In genomic region chrX:134712272-134712671, GRCh38 we compare ENCODE assay signal across 16 cellular contexts. TPM values are rescaled to one million over a fixed set of nuclear protein-coding genes. Genes with fewer than 3 reads are reported as not detected.
DNase-seq lines count a peak whose midpoint lies in the region; ATAC-seq and TF ChIP-seq lines count a peak whose summit lies in the region.
"Had no signal": no experiment of that assay in that cellular context is flagged by ENCODE, and none has a peak within 500 bp of the region (broad histone marks: within the 10 kb centered on the region; RNA-seq: fewer than 3 reads in every experiment).

No MANE protein-coding gene starts in this region.

- TF ChIP-seq CTCF in GM06990 (IDR thresholded peaks at IDR 0.05; ENCODE audit: insufficient read depth, low read length, poor library complexity, severe bottlenecking) = no peak
- TF ChIP-seq CTCF in GM12865 (IDR thresholded peaks at IDR 0.05; ENCODE audit: insufficient read depth, low read depth, low read length, missing control alignments) = no peak
- no peak for TF ChIP-seq CTCF in HEK293 (tag by site-specific recombination; IDR thresholded peaks at IDR 0.05)

- H3K4ac ChIP-seq in mesendoderm (ENCODE audit: low read depth, low read length) = no peak overlapping the region

- peak; percentile 59 for ATAC-seq in activated T-helper 17 cell treated with anti-CD3 and anti-CD28 coated beads, Interleukin-2, amount 50 U/mL, for 72 hours (replicated peaks)
- ATAC-seq in HG02642 (IDR thresholded peaks at IDR 0.05; ENCODE audit: poor library complexity, unreplicated experiment) = no peak
- ATAC-seq: T-helper 17 cell had no signal

- H3K79me2 ChIP-seq in mesendoderm (ENCODE audit: control insufficient read depth, insufficient read depth, low read length) = no peaks in the 10 kb centered on the region

- POLR2A ChIA-PET in HEK293 (lab: Yijun Ruan, JAX) = no interaction called here

- H3K27me3 ChIP-seq in GM06990 (replicated peaks; ENCODE audit: control insufficient read depth, insufficient read depth, low read length) (no peaks in the 10 kb centered on the region), mesendoderm (ENCODE audit: insufficient read depth, low read length, poor library complexity) (no peaks in the 10 kb centered on the region)
- H3K27me3 ChIP-seq: Peyer's patch, SJSA1 had no signal

- no peak overlapping the region for H3K9ac ChIP-seq in mesendoderm (ENCODE audit: low read length)
- H3K9ac ChIP-seq: KMS-11 had no signal

- no peak overlapping the region for H2BK120ac ChIP-seq in mesendoderm (ENCODE audit: low read depth, low read length)

- no peaks in the 10 kb centered on the region for H3K9me3 ChIP-seq in HEK293 (ENCODE audit: control insufficient read depth, insufficient read depth, low read depth, low read length)
- H3K9me3 ChIP-seq: Peyer's patch, SJSA1 had no signal

- CTCF ChIA-PET in HEK293 (lab: Yijun Ruan, JAX) = interaction anchor here (0.5 to 1.2 kb wide), 6 partner anchors 16 to 489 kb away, joined by 3 to 5 read pairs (median 3); no protein-coding TSS in a partner anchor

- no peak overlapping the region for H3K4me2 ChIP-seq in mesendoderm (ENCODE audit: low read length)
- H3K4me2 ChIP-seq: KMS-11 had no signal

- H3K27ac ChIP-seq in HEK293 (ENCODE audit: extremely low read depth, low read depth, low read length) (no peak overlapping the region), mesendoderm (ENCODE audit: low read depth, low read length) (no peak overlapping the region)
- H3K27ac ChIP-seq: HL-60, KMS-11, Peyer's patch, SJSA1 had no signal

- no peaks in the 10 kb centered on the region for H3K4me1 ChIP-seq in HEK293 (ENCODE audit: control insufficient read depth, insufficient read depth, low read length)
- no peaks in the 10 kb centered on the region for H3K4me1 ChIP-seq in mesendoderm (ENCODE audit: control insufficient read depth, low read depth, low read length)
- H3K4me1 ChIP-seq: Peyer's patch, SJSA1 had no signal

- no CpG with 5 or more reads among the region's 3 CpGs for WGBS in mesendoderm (ENCODE audit: extremely low coverage, insufficient coverage, low lambda C conversion rate)

- no peak overlapping the region for H2BK5ac ChIP-seq in mesendoderm (ENCODE audit: low read length)

- no peaks in the 10 kb centered on the region for H3K36me3 Mint-ChIP-seq in activated T-helper 17 cell treated with anti-CD3 and anti-CD28 coated beads, Interleukin-2, amount 50 U/mL, for 72 hours (ENCODE audit: low read depth)

- H3K4me1 Mint-ChIP-seq in activated T-helper 17 cell treated with anti-CD3 and anti-CD28 coated beads, Interleukin-2, amount 50 U/mL, for 72 hours = no peaks in the 10 kb centered on the region
- H3K4me1 Mint-ChIP-seq: T-helper 17 cell had no signal

- no peak overlapping the region for H3K4me3 Mint-ChIP-seq in activated T-helper 17 cell treated with anti-CD3 and anti-CD28 coated beads, Interleukin-2, amount 50 U/mL, for 72 hours
- H3K4me3 Mint-ChIP-seq: HFFc6, T-helper 17 cell had no signal

- DNase-seq in GM06990 (ENCODE audit: extremely low read depth, insufficient read length) (peak; percentile 9), GM12865 (ENCODE audit: low read depth) (peak; percentile 53), mesendoderm (no peak), putamen (ENCODE audit: low spot score) (no peak)
- DNase-seq: C1 segment of cervical spinal cord, HFFc6, NCI-H187, NCI-H526, Peyer's patch, T-helper 17 cell had no signal

- H3K27me3 Mint-ChIP-seq in activated T-helper 17 cell treated with anti-CD3 and anti-CD28 coated beads, Interleukin-2, amount 50 U/mL, for 72 hours = peaks cover 5% of the 10 kb centered on the region

- H3K4me3 ChIP-seq in GM06990 (replicated peaks; ENCODE audit: low read depth, low read length) (no peak overlapping the region), GM12865 (ENCODE audit: low read depth, low read length) (no peak overlapping the region), HEK293 (ENCODE audit: low read depth, low read length) (no peak overlapping the region), mesendoderm (ENCODE audit: low read length) (no peak overlapping the region)
- H3K4me3 ChIP-seq: Peyer's patch, SJSA1 had no signal

- no peak overlapping the region for H2AK5ac ChIP-seq in mesendoderm (ENCODE audit: low read length)

- H3K9me3 Mint-ChIP-seq in activated T-helper 17 cell treated with anti-CD3 and anti-CD28 coated beads, Interleukin-2, amount 50 U/mL, for 72 hours = no peaks in the 10 kb centered on the region
- H3K9me3 Mint-ChIP-seq: HFFc6 had no signal

- no peak overlapping the region for H4K8ac ChIP-seq in mesendoderm (ENCODE audit: low read depth, low read length)

- no peak overlapping the region for H3K23ac ChIP-seq in mesendoderm (ENCODE audit: low read length)

- no peak overlapping the region for H2BK15ac ChIP-seq in mesendoderm (replicated peaks; ENCODE audit: low read depth)

- no peaks in the 10 kb centered on the region for H3K79me1 ChIP-seq in mesendoderm (ENCODE audit: low read length)

- no peak overlapping the region for H3K27ac Mint-ChIP-seq in activated T-helper 17 cell treated with anti-CD3 and anti-CD28 coated beads, Interleukin-2, amount 50 U/mL, for 72 hours
- H3K27ac Mint-ChIP-seq: HFFc6, T-helper 17 cell had no signal

- H3K36me3 ChIP-seq in GM06990 (ENCODE audit: control insufficient read depth, insufficient read depth, low read length) = no peaks in the 10 kb centered on the region
- no peaks in the 10 kb centered on the region for H3K36me3 ChIP-seq in HEK293 (ENCODE audit: control insufficient read depth in 2 of 2, insufficient read depth in 1 of 2, low read length in 2 of 2)
- H3K36me3 ChIP-seq in mesendoderm (ENCODE audit: control insufficient read depth, insufficient read depth, low read length) = no peaks in the 10 kb centered on the region
- H3K36me3 ChIP-seq: Peyer's patch, SJSA1 had no signal

- H3K56ac ChIP-seq in mesendoderm (ENCODE audit: low read length) = no peak overlapping the region

- H3K18ac ChIP-seq in mesendoderm (ENCODE audit: low read length) = no peak overlapping the region

- no peak overlapping the region for H4K5ac ChIP-seq in mesendoderm (ENCODE audit: low read length)

TF ChIP-seq in HEK293, 187 proteins besides CTCF, POLR2A, EP300 and RAD21:
- TF ChIP-seq ZNF132 (tag by site-specific recombination; IDR thresholded peaks at IDR 0.05; ENCODE audit: borderline replicate concordance) (no peak), SP7 (tag by site-specific recombination; IDR thresholded peaks at IDR 0.05) (peak; percentile 74)

RNA-seq across cellular contexts. Expression of gene PLAC1, which starts 54.0 kb away (rescaled TPM):
- total RNA-seq in activated T-helper 17 cell treated with anti-CD3 and anti-CD28 coated beads, Interleukin-2, amount 50 U/mL, for 72 hours = 1 to 10 TPM in 1 of 2 donors, not detected in 1; 1.1 TPM
- 0.56 TPM for polyA plus RNA-seq in mesendoderm (2013, experiment 1 of 2)
- polyA plus RNA-seq in mesendoderm (2013, experiment 2 of 2) = 0.70 TPM
- total RNA-seq: Peyer's patch, SJSA1, T-helper 17 cell had no signal

Comparison
In these comparisons a context has a peak if more than half of its experiments do, and no peak if none do; other contexts are left out.
1. DNase-seq: peak in GM06990 (single experiment) and GM12865 (single experiment); none in mesendoderm (single experiment) and putamen (single experiment).